ENCODE assay signal across 10 cellular contexts in genomic region chr11:8709002-8709672, GRCh38. TPM values are rescaled to one million over a fixed set of nuclear protein-coding genes. Genes with fewer than 3 reads are reported as not detected.
DNase-seq lines count a peak whose midpoint lies in the region; ATAC-seq and TF ChIP-seq lines count a peak whose summit lies in the region.
"Had no signal": no experiment of that assay in that cellular context is flagged by ENCODE, and none has a peak within 500 bp of the region (broad histone marks: within the 10 kb centered on the region; RNA-seq: fewer than 3 reads in every experiment).

No MANE protein-coding gene starts in this region.

- no peak overlapping the region for H3K4me3 ChIP-seq in adrenal gland
- H3K4me3 ChIP-seq in psoas muscle = no peak overlapping the region

- peak; percentile 69 for DNase-seq in DMS 273 (lab: John Stamatoyannopoulos, UW; ENCODE audit: unreplicated experiment)
- peak in 6 of 7 donors; percentile 57 to 86 (median 71) for DNase-seq in adrenal gland
- peak; percentile 88 for DNase-seq in left cardiac atrium
- DNase-seq in psoas muscle = peak; percentile 89 to 95
- no peak for DNase-seq in OCI-M2 (lab: John Stamatoyannopoulos, UW; ENCODE audit: unreplicated experiment)
- DNase-seq in NCI-H2029 treated with DMSO at 0.1 percent for 48 hours (lab: John Stamatoyannopoulos, UW) = no peak
- DNase-seq: activated naive CD4-positive, alpha-beta T cell treated with anti-CD3 and anti-CD28 coated beads, Interleukin-2, amount 50 U/mL, for 16 hours; mesendoderm had no signal

- H3K27me3 ChIP-seq in adrenal gland (no peaks in the 10 kb centered on the region), psoas muscle (ENCODE audit: insufficient read depth in 3 of 3, low read length in 2 of 3) (no peaks in the 10 kb centered on the region)

- WGBS in adrenal gland, 4 donors = 47 to 79% (median 60%) methylated on average over 10 to 12 of the region's 12 CpGs
- WGBS in psoas muscle, 3 donors = 28 to 33% (median 32%) methylated on average over 12 of the region's 12 CpGs

- H3K4me1 ChIP-seq in adrenal gland (replicated peaks in 1 of 2) = peaks cover 29 to 30% of the 10 kb centered on the region in 2 donors
- peaks cover 29% of the 10 kb centered on the region for H3K4me1 ChIP-seq in psoas muscle

- TF ChIP-seq CTCF in adrenal gland (IDR thresholded peaks at IDR 0.05) (no peak), psoas muscle (IDR thresholded peaks at IDR 0.05) (no peak)

- no peak for TF ChIP-seq POLR2A in adrenal gland (IDR thresholded peaks at IDR 0.05)

- H3K9me3 ChIP-seq in adrenal gland (replicated peaks in 1 of 3) = no peaks in the 10 kb centered on the region
- H3K9me3 ChIP-seq in psoas muscle = no peaks in the 10 kb centered on the region

- H3K27ac ChIP-seq in adrenal gland (peak overlapping the region in 4 of 5 donors; percentile 37 to 82 (median 74)), psoas muscle (peak overlapping the region; percentile 72)

- intact Hi-C loops in adrenal gland (cut with DNase I) (no loop called here), left cardiac atrium (cut with DNase I) (no loop called here), psoas muscle (cut with DNase I) (no loop called here)

- ATAC-seq in left cardiac atrium (peak; percentile 80 to 89), psoas muscle (peak; percentile 54 to 63 (median 59)), HG03196 (IDR thresholded peaks at IDR 0.05; ENCODE audit: unreplicated experiment) (no peak), HG03135 (IDR thresholded peaks at IDR 0.05; ENCODE audit: unreplicated experiment) (no peak)

- H3K36me3 ChIP-seq in adrenal gland (replicated peaks in 1 of 2) = peaks cover 0 to 63% of the 10 kb centered on the region in 2 donors
- H3K36me3 ChIP-seq in psoas muscle (ENCODE audit: insufficient read depth in 1 of 2, low read depth in 1 of 2) = peaks cover 0 to 32% of the 10 kb centered on the region in 2 donors

RNA-seq across cellular contexts. Expression of gene RPL27A, which starts 26.5 kb away (rescaled TPM):
- total RNA-seq in adrenal gland (1,000 to 10,000 TPM in 3 of 8 donors, 100 to 1,000 TPM in 5; 668 to 1,527 (median 930) TPM), left cardiac atrium (100 to 1,000 TPM; 577 to 727 TPM), psoas muscle (100 to 1,000 TPM; 308 to 673 (median 565) TPM)
- polyA plus RNA-seq in adrenal gland (1,000 to 10,000 TPM; 1,237 to 3,013 (median 2,638) TPM), psoas muscle (1,000 to 10,000 TPM; 1,443 to 2,060 (median 1,904) TPM)

RNA-seq across cellular contexts. Expression of gene TRIM66, which starts 26.7 kb away (rescaled TPM):
- 10 to 100 TPM in 4 of 8 donors, 1 to 10 TPM in 4; 6.6 to 18.4 (median 10.2) TPM for total RNA-seq in adrenal gland
- polyA plus RNA-seq in adrenal gland = 1 to 10 TPM; 3.6 to 9.9 (median 4.0) TPM
- total RNA-seq in left cardiac atrium = 1 to 10 TPM; 2.3 to 3.2 TPM
- total RNA-seq in psoas muscle = 1 to 10 TPM; 2.0 to 3.9 (median 3.5) TPM
- polyA plus RNA-seq in psoas muscle = 1 to 10 TPM in 1 of 3 donors, under 1 TPM in 2; 0.46 to 1.4 (median 0.69) TPM

Comparison
In these comparisons a context has a peak if more than half of its experiments do, and no peak if none do; other contexts are left out.
1. DNase-seq: peak in DMS 273 (single experiment), adrenal gland (6 of 7), left cardiac atrium (single experiment) and psoas muscle (2 of 2); none in OCI-M2 (single experiment) and NCI-H2029 treated with DMSO at 0.1 percent for 48 hours (single experiment).
2. ATAC-seq: peak in left cardiac atrium (2 of 2) and psoas muscle (4 of 4); none in HG03196 (single experiment) and HG03135 (single experiment).